Comparison of ENCODE assay signal across 18 cellular contexts in the genomic region with DNA sequence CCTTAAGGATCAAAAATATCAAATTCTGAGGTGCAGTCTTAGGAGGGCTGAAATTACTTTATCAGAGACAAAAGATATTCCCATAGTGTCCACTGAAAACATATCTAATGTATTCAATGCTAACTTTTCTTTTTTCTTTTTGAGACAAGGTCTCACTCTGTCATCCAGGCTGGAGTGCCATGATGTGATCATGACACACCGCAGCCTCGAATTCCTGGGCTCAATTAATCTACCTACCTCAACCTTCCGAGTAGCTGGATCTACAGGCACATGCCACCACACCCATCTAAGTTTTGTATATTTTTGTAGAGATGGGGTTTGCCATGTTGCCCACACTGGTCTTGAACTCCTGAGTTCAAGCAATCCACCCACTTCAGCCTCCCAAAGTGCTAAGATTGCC.
DNase-seq lines count a peak whose midpoint lies in the region; ATAC-seq, FAIRE-seq and TF ChIP-seq lines count a peak whose summit lies in the region.
"Had no signal": no experiment of that assay in that cellular context is flagged by ENCODE, and none has a peak within 500 bp of the region (broad histone marks: within the 10 kb centered on the region; RNA-seq: fewer than 3 reads in every experiment).

No MANE protein-coding gene starts in this region.

- 91 to 100% methylated on average over 1 to 3 of the region's 3 CpGs for WGBS in gastroesophageal sphincter (ENCODE audit: low coverage in 1 of 2), 2 donors

- H3K4me1 Mint-ChIP-seq in mesothelial cell of epicardium: peaks cover 39% of the 10 kb centered on the region
- H3K4me1 Mint-ChIP-seq: CD14-positive monocyte, GM23338 had no signal

- H3K27me3 ChIP-seq in brain microvascular endothelial cell (replicated peaks) (no peaks in the 10 kb centered on the region), gastroesophageal sphincter (no peaks in the 10 kb centered on the region)

- ATAC-seq in GM18873 (IDR thresholded peaks at IDR 0.05; ENCODE audit: low FRiP score, unreplicated experiment) (peak; percentile 10), gastroesophageal sphincter (no peak), GM21367 (IDR thresholded peaks at IDR 0.05; ENCODE audit: unreplicated experiment) (no peak), GM21447 (IDR thresholded peaks at IDR 0.05; ENCODE audit: unreplicated experiment) (no peak)
- ATAC-seq: CD8-positive, alpha-beta T cell; HepG2 had no signal

- DNase-seq in brain microvascular endothelial cell (no peak), mesothelial cell of epicardium (ENCODE audit: low spot score in 2 of 2, unreplicated experiment in 2 of 2) (no peak), kidney (no peak)
- DNase-seq: CD8-positive, alpha-beta T cell; COR-L47; DND-41; GF-D8 had no signal

- no peak overlapping the region for H3K9ac ChIP-seq in kidney (ENCODE audit: low read length in 2 of 2)

- no peak for TF ChIP-seq EP300 in gastroesophageal sphincter (IDR thresholded peaks at IDR 0.05)

- H3K27ac Mint-ChIP-seq in mesothelial cell of epicardium: peak overlapping the region; percentile 83
- H3K27ac Mint-ChIP-seq: CD14-positive monocyte; CD8-positive, alpha-beta T cell; GM23338 had no signal

- no peaks in the 10 kb centered on the region for H3K36me3 ChIP-seq in brain microvascular endothelial cell (replicated peaks)
- peaks cover 0 to 8% of the 10 kb centered on the region in 2 donors for H3K36me3 ChIP-seq in gastroesophageal sphincter
- no peaks in the 10 kb centered on the region for H3K36me3 ChIP-seq in kidney (ENCODE audit: control insufficient read depth in 1 of 2, insufficient read depth in 2 of 2, low read length in 2 of 2)
- H3K36me3 ChIP-seq: HAP-1 had no signal

- no peaks in the 10 kb centered on the region for H3K9me3 ChIP-seq in gastroesophageal sphincter
- no peaks in the 10 kb centered on the region for H3K9me3 ChIP-seq in kidney (ENCODE audit: control insufficient read depth in 1 of 2, low read length in 2 of 2)
- H3K9me3 ChIP-seq: A549, HAP-1 had no signal

- no peak for TF ChIP-seq CTCF in brain microvascular endothelial cell (IDR thresholded peaks at IDR 0.05; ENCODE audit: low read depth, low read length, missing control alignments)
- TF ChIP-seq CTCF in mesothelial cell of epicardium (IDR thresholded peaks at IDR 0.05; ENCODE audit: unreplicated experiment): no peak
- TF ChIP-seq CTCF in gastroesophageal sphincter (IDR thresholded peaks at IDR 0.05): no peak
- no peak for TF ChIP-seq CTCF in kidney (IDR thresholded peaks at IDR 0.05; ENCODE audit: borderline replicate concordance, extremely low read depth, insufficient read depth)

- in situ Hi-C loops in brain microvascular endothelial cell (cut with HindIII; ENCODE audit: low pct_ligation_motif_present, low sequenced_read_pairs): no loop called here

- H3K27ac ChIP-seq in brain microvascular endothelial cell (peak overlapping the region; percentile 42), gastroesophageal sphincter (no peak overlapping the region), kidney (ENCODE audit: low read depth in 2 of 2, low read length in 2 of 2) (no peak overlapping the region)
- H3K27ac ChIP-seq: A549 had no signal

- no peak overlapping the region for H3K4me3 Mint-ChIP-seq in mesothelial cell of epicardium
- H3K4me3 Mint-ChIP-seq: CD14-positive monocyte; CD8-positive, alpha-beta T cell; GM23338 had no signal

- H3K4me3 ChIP-seq in brain microvascular endothelial cell (ENCODE audit: low read depth, low read length) (no peak overlapping the region), gastroesophageal sphincter (no peak overlapping the region), kidney (ENCODE audit: low read length in 2 of 2) (no peak overlapping the region)
- H3K4me3 ChIP-seq: A549, GM23338, HAP-1 had no signal

- H3K4me1 ChIP-seq in gastroesophageal sphincter (no peaks in the 10 kb centered on the region), kidney (ENCODE audit: control insufficient read depth in 1 of 2, insufficient read depth in 1 of 2, low read depth in 1 of 2, low read length in 2 of 2) (peaks cover 0 to 3% of the 10 kb centered on the region in 2 donors)
- H3K4me1 ChIP-seq: A549, HAP-1 had no signal

- TF ChIP-seq POLR2A in gastroesophageal sphincter (IDR thresholded peaks at IDR 0.05): no peak

- intact Hi-C loops in kidney (cut with DNase I): no loop called here

- H3K36me3 Mint-ChIP-seq in mesothelial cell of epicardium: no peaks in the 10 kb centered on the region
- H3K36me3 Mint-ChIP-seq: CD14-positive monocyte had no signal

- no peaks in the 10 kb centered on the region for H3K9me3 Mint-ChIP-seq in mesothelial cell of epicardium
- H3K9me3 Mint-ChIP-seq: CD8-positive, alpha-beta T cell; GM23338 had no signal

- H3K27me3 Mint-ChIP-seq in mesothelial cell of epicardium (ENCODE audit: low read depth): no peaks in the 10 kb centered on the region

- FAIRE-seq in kidney (lab: Jason Lieb, UNC): no peak
- FAIRE-seq: A549, D721Med, HepG2, HTR-8/SVneo had no signal
